Comparison of ENCODE assay signal across 11 cellular contexts in the genomic region with DNA sequence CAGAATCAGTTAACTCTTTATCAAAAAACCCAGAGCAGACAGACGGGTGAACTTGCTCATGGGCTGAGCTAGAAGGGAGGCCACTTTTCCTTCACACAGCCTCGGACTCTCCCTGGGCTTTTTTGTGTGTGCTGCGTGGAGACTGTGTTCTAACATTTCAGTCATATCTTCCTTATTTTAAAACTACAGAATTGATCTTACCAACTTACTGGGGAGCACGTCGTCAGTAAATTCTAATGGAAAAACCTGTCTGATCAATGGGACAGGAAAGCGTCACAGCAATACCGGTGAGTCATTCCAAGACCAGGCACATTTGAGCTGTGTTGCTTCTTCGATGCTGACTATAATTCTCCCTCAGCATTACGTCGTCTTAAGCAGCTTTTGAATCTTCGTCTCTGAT.
DNase-seq lines count a peak whose midpoint lies in the region; ATAC-seq and TF ChIP-seq lines count a peak whose summit lies in the region.
"Had no signal": no experiment of that assay in that cellular context is flagged by ENCODE, and none has a peak within 500 bp of the region (broad histone marks: within the 10 kb centered on the region; RNA-seq: fewer than 3 reads in every experiment).

No MANE protein-coding gene starts in this region.

- TF ChIP-seq CTCF in activated CD8-positive, alpha-beta T cell treated with anti-CD3 and anti-CD28 coated beads for 36 hours (IDR thresholded peaks at IDR 0.05), result no peak
- no peak for TF ChIP-seq CTCF in glutamatergic neuron (IDR thresholded peaks at IDR 0.05; ENCODE audit: partially characterized antibody, unreplicated experiment)

- H3K4me3 Mint-ChIP-seq in activated T-cell treated with anti-CD3 and anti-CD28 coated beads, Interleukin-2, amount 50 U/mL, for 4 hours, result peak overlapping the region; percentile 25
- peak overlapping the region; percentile 25 for H3K4me3 Mint-ChIP-seq in activated CD8-positive, alpha-beta T cell treated with anti-CD3 and anti-CD28 coated beads for 36 hours
- H3K4me3 Mint-ChIP-seq in glutamatergic neuron (ENCODE audit: unreplicated experiment), result peak overlapping the region; percentile 31
- peak overlapping the region in 1 of 2 donors; percentile 33 for H3K4me3 Mint-ChIP-seq in stimulated activated naive CD8-positive, alpha-beta T cell treated with anti-CD3 and anti-CD28 coated beads, Interleukin-15, amount 100 ng/mL, for 72 hours

- peaks cover 13% of the 10 kb centered on the region for H3K36me3 Mint-ChIP-seq in activated T-cell treated with anti-CD3 and anti-CD28 coated beads, Interleukin-2, amount 50 U/mL, for 4 hours (ENCODE audit: insufficient read depth)
- H3K36me3 Mint-ChIP-seq in activated CD8-positive, alpha-beta T cell treated with anti-CD3 and anti-CD28 coated beads for 36 hours (ENCODE audit: low read depth), result no peaks in the 10 kb centered on the region
- H3K36me3 Mint-ChIP-seq in glutamatergic neuron (ENCODE audit: unreplicated experiment), result no peaks in the 10 kb centered on the region

- CTCF ChIA-PET in activated CD8-positive, alpha-beta T cell treated with anti-CD3 and anti-CD28 coated beads for 36 hours (lab: Charles Lee), result interaction anchor here (0.9 to 2.2 kb wide), 5 partner anchors 8 to 560 kb away, joined by 3 to 9 read pairs (median 5); no protein-coding TSS in a partner anchor

- POLR2A ChIA-PET in activated CD8-positive, alpha-beta T cell treated with anti-CD3 and anti-CD28 coated beads for 36 hours (lab: Charles Lee), result interaction anchor here (0.8 to 1.5 kb wide), 4 partner anchors 9 to 555 kb away, joined by 3 to 9 read pairs (median 5); no protein-coding TSS in a partner anchor

- peak; percentile 33 for DNase-seq in activated T-cell treated with anti-CD3 and anti-CD28 coated beads, Interleukin-2, amount 50 U/mL, for 4 hours
- no peak for DNase-seq in activated T-cell treated with anti-CD3 and anti-CD28 coated beads, Interleukin-2, amount 50 U/mL, for 1 hour
- DNase-seq in activated CD8-positive, alpha-beta T cell treated with anti-CD3 and anti-CD28 coated beads for 36 hours, result peak; percentile 63
- DNase-seq in glutamatergic neuron (no peak), SIG-M5 (lab: John Stamatoyannopoulos, UW) (no peak), OCI-M2 (lab: John Stamatoyannopoulos, UW; ENCODE audit: unreplicated experiment) (no peak)
- peak in 1 of 2 donors; percentile 63 for DNase-seq in stimulated activated naive CD8-positive, alpha-beta T cell treated with anti-CD3 and anti-CD28 coated beads, Interleukin-15, amount 100 ng/mL, for 72 hours
- DNase-seq: ACHN, aorta, NCI-H226 had no signal

- no peaks in the 10 kb centered on the region for H3K27me3 Mint-ChIP-seq in activated T-cell treated with anti-CD3 and anti-CD28 coated beads, Interleukin-2, amount 50 U/mL, for 4 hours (ENCODE audit: low read depth)
- H3K27me3 Mint-ChIP-seq in activated CD8-positive, alpha-beta T cell treated with anti-CD3 and anti-CD28 coated beads for 36 hours, result no peaks in the 10 kb centered on the region
- peaks cover 1% of the 10 kb centered on the region for H3K27me3 Mint-ChIP-seq in glutamatergic neuron (ENCODE audit: unreplicated experiment)
- no peaks in the 10 kb centered on the region for H3K27me3 Mint-ChIP-seq in stimulated activated naive CD8-positive, alpha-beta T cell treated with anti-CD3 and anti-CD28 coated beads, Interleukin-15, amount 100 ng/mL, for 72 hours

- peaks cover 4% of the 10 kb centered on the region for H3K9me3 Mint-ChIP-seq in activated T-cell treated with anti-CD3 and anti-CD28 coated beads, Interleukin-2, amount 50 U/mL, for 4 hours
- no peaks in the 10 kb centered on the region for H3K9me3 Mint-ChIP-seq in activated CD8-positive, alpha-beta T cell treated with anti-CD3 and anti-CD28 coated beads for 36 hours
- H3K9me3 Mint-ChIP-seq in glutamatergic neuron (ENCODE audit: unreplicated experiment), result peaks cover 2% of the 10 kb centered on the region
- no peaks in the 10 kb centered on the region for H3K9me3 Mint-ChIP-seq in stimulated activated naive CD8-positive, alpha-beta T cell treated with anti-CD3 and anti-CD28 coated beads, Interleukin-15, amount 100 ng/mL, for 72 hours

- H3K4me1 Mint-ChIP-seq in activated T-cell treated with anti-CD3 and anti-CD28 coated beads, Interleukin-2, amount 50 U/mL, for 4 hours (ENCODE audit: low read depth), result peaks cover 61% of the 10 kb centered on the region
- peaks cover 73% of the 10 kb centered on the region for H3K4me1 Mint-ChIP-seq in activated CD8-positive, alpha-beta T cell treated with anti-CD3 and anti-CD28 coated beads for 36 hours (ENCODE audit: low read depth)
- H3K4me1 Mint-ChIP-seq in glutamatergic neuron (ENCODE audit: low read depth, unreplicated experiment), result peaks cover 30% of the 10 kb centered on the region
- peaks cover 79% of the 10 kb centered on the region for H3K4me1 Mint-ChIP-seq in stimulated activated naive CD8-positive, alpha-beta T cell treated with anti-CD3 and anti-CD28 coated beads, Interleukin-15, amount 100 ng/mL, for 72 hours

- intact Hi-C loops in activated CD8-positive, alpha-beta T cell treated with anti-CD3 and anti-CD28 coated beads for 36 hours (cut with micrococcal nuclease), result loop anchor here (2.0 to 10.0 kb wide), 2 partner anchors 14 to 234 kb away; no protein-coding TSS in a partner anchor

- H3K27ac Mint-ChIP-seq in activated CD8-positive, alpha-beta T cell treated with anti-CD3 and anti-CD28 coated beads for 36 hours, result peak overlapping the region; percentile 82
- H3K27ac Mint-ChIP-seq in glutamatergic neuron (ENCODE audit: unreplicated experiment), result no peak overlapping the region
- peak overlapping the region in 1 of 2 donors; percentile 70 for H3K27ac Mint-ChIP-seq in stimulated activated naive CD8-positive, alpha-beta T cell treated with anti-CD3 and anti-CD28 coated beads, Interleukin-15, amount 100 ng/mL, for 72 hours

- ATAC-seq in activated T-cell treated with anti-CD3 and anti-CD28 coated beads, Interleukin-2, amount 50 U/mL, for 4 hours, result peak; percentile 68 to 69
- ATAC-seq in activated CD8-positive, alpha-beta T cell treated with anti-CD3 and anti-CD28 coated beads for 36 hours, result peak; percentile 73
- peak; percentile 87 for ATAC-seq in stimulated activated naive CD8-positive, alpha-beta T cell treated with anti-CD3 and anti-CD28 coated beads, Interleukin-15, amount 100 ng/mL, for 72 hours
- ATAC-seq in GM21786 (IDR thresholded peaks at IDR 0.05; ENCODE audit: unreplicated experiment), result no peak

Comparison
In these comparisons a context has a peak if more than half of its experiments do, and no peak if none do; other contexts are left out.
1. DNase-seq: peak in activated T-cell treated with anti-CD3 and anti-CD28 coated beads, Interleukin-2, amount 50 U/mL, for 4 hours (single experiment) and activated CD8-positive, alpha-beta T cell treated with anti-CD3 and anti-CD28 coated beads for 36 hours (single experiment); none in activated T-cell treated with anti-CD3 and anti-CD28 coated beads, Interleukin-2, amount 50 U/mL, for 1 hour (single experiment), glutamatergic neuron (single experiment), SIG-M5 (single experiment) and OCI-M2 (single experiment).